25 cellular contexts compared by ENCODE assay signal in genomic region chr2:173578404-173579092, GRCh38.
"Had no signal": no experiment of that assay in that cellular context is flagged by ENCODE, and none has a peak within 500 bp of the region (broad histone marks: within the 10 kb centered on the region; RNA-seq: fewer than 3 reads in every experiment).

No MANE protein-coding gene starts in this region.

- H3K27ac Mint-ChIP-seq: activated CD4-positive, alpha-beta memory T cell treated with anti-CD3 and anti-CD28 coated beads, Interleukin-2, amount 10 ng/mL, durations not matched to agents 7 days and 5 days; activated CD4-positive, alpha-beta T cell treated with anti-CD3 and anti-CD28 coated beads for 36 hours; activated naive CD8-positive, alpha-beta T cell treated with anti-CD3 and anti-CD28 coated beads, Interleukin-2, amount 10 ng/mL, durations not matched to agents 7 days and 5 days; activated T-helper 17 cell treated with anti-CD3 and anti-CD28 coated beads, Interleukin-2, amount 50 U/mL, for 72 hours; T-helper 17 cell had no signal

- H3K36me3 Mint-ChIP-seq: activated naive CD8-positive, alpha-beta T cell treated with anti-CD3 and anti-CD28 coated beads, Interleukin-2, amount 10 ng/mL, durations not matched to agents 7 days and 5 days had no signal

- H3K4me3 Mint-ChIP-seq: activated CD4-positive, alpha-beta memory T cell treated with anti-CD3 and anti-CD28 coated beads, Interleukin-2, amount 10 ng/mL, durations not matched to agents 7 days and 5 days; activated CD4-positive, alpha-beta T cell treated with anti-CD3 and anti-CD28 coated beads for 36 hours; activated naive CD8-positive, alpha-beta T cell treated with anti-CD3 and anti-CD28 coated beads, Interleukin-2, amount 10 ng/mL, durations not matched to agents 7 days and 5 days; activated T-helper 17 cell treated with anti-CD3 and anti-CD28 coated beads, Interleukin-2, amount 50 U/mL, for 72 hours; T-helper 17 cell had no signal

- H3K9me3 Mint-ChIP-seq: activated CD4-positive, alpha-beta memory T cell treated with anti-CD3 and anti-CD28 coated beads, Interleukin-2, amount 10 ng/mL, durations not matched to agents 7 days and 5 days had no signal

- H3K4me1 Mint-ChIP-seq: activated CD4-positive, alpha-beta memory T cell treated with anti-CD3 and anti-CD28 coated beads, Interleukin-2, amount 10 ng/mL, durations not matched to agents 7 days and 5 days; activated CD4-positive, alpha-beta T cell treated with anti-CD3 and anti-CD28 coated beads for 36 hours; activated naive CD8-positive, alpha-beta T cell treated with anti-CD3 and anti-CD28 coated beads, Interleukin-2, amount 10 ng/mL, durations not matched to agents 7 days and 5 days; activated T-helper 17 cell treated with anti-CD3 and anti-CD28 coated beads, Interleukin-2, amount 50 U/mL, for 72 hours had no signal

- DNase-seq: activated CD4-positive, alpha-beta memory T cell treated with anti-CD3 and anti-CD28 coated beads, Interleukin-2, amount 10 ng/mL, durations not matched to agents 7 days and 5 days; activated CD4-positive, alpha-beta T cell treated with anti-CD3 and anti-CD28 coated beads for 36 hours; activated CD4-positive, alpha-beta T cell treated with anti-CD3 and anti-CD28 coated beads, Interleukin-2, amount 50 U/mL, for 1 hour; activated gamma-delta T cell treated with Interleukin-2 at 50 U/mL for 16 hours; activated naive CD4-positive, alpha-beta T cell treated with anti-CD3 and anti-CD28 coated beads, Interleukin-2, amount 50 U/mL, for 16 hours; activated naive CD8-positive, alpha-beta T cell treated with anti-CD3 and anti-CD28 coated beads, Interleukin-2, amount 10 ng/mL, durations not matched to agents 7 days and 5 days; activated T-cell treated with anti-CD3 and anti-CD28 coated beads for 4 hours; activated T-cell treated with anti-CD3 and anti-CD28 coated beads, Interleukin-2, amount 50 U/mL, for 48 hours; adrenal gland; anterior cingulate cortex; caudate nucleus; colonic mucosa; Karpas-422; NCI-H1105 treated with DMSO at 0.1 percent for 48 hours; NCI-H1436 treated with DMSO at 0.1 percent for 48 hours; NCI-H187; NCI-H2081; NCI-H526 treated with DMSO at 0.1 percent for 48 hours; NCI-H82; OCI-M1; Peyer's patch; SIG-M5; T-helper 17 cell; T-helper 9 cell had no signal

- ATAC-seq: activated CD4-positive, alpha-beta T cell treated with anti-CD3 and anti-CD28 coated beads for 36 hours; activated T-helper 17 cell treated with anti-CD3 and anti-CD28 coated beads, Interleukin-2, amount 50 U/mL, for 72 hours; T-helper 17 cell had no signal
